Comparison of ENCODE assay signal across 8 cellular contexts in genomic region chr10:97278491-97278989, GRCh38. TPM values are rescaled to one million over a fixed set of nuclear protein-coding genes. Genes with fewer than 3 reads are reported as not detected.
DNase-seq lines count a peak whose midpoint lies in the region; ATAC-seq and TF ChIP-seq lines count a peak whose summit lies in the region.

No MANE protein-coding gene starts in this region.

- H3K4me3 ChIP-seq in fibroblast of mammary gland (ENCODE audit: control insufficient read depth, low read depth, low read length) (no peak overlapping the region), osteoblast (ENCODE audit: insufficient read depth, low read length) (no peak overlapping the region)

- DNase-seq in NCI-H510A treated with DMSO at 0.1 percent for 48 hours (lab: John Stamatoyannopoulos, UW) (peak; percentile 73), NCI-H510A (lab: John Stamatoyannopoulos, UW) (no peak), NCI-H1105 (lab: John Stamatoyannopoulos, UW) (peak; percentile 8), fibroblast of mammary gland (ENCODE audit: low read depth) (peak; percentile 97), osteoblast (ENCODE audit: insufficient read length, low spot score, missing footprints) (no peak)
- no peak for DNase-seq in stimulated activated CD8-positive, alpha-beta memory T cell treated with anti-CD3 and anti-CD28 coated beads, Interleukin-4, amount 100 ng/mL, for 48 hours

- no peaks in the 10 kb centered on the region for H3K27me3 ChIP-seq in osteoblast (ENCODE audit: insufficient read depth, low read length)

- ATAC-seq in SK-N-SH treated with all-trans-retinoic acid at 6 μM for 48 hours (peak; percentile 97), GM19452 (IDR thresholded peaks at IDR 0.05; ENCODE audit: unreplicated experiment) (no peak)

- H3K36me3 ChIP-seq in osteoblast (ENCODE audit: insufficient read depth, low read length), result no peaks in the 10 kb centered on the region

- peak overlapping the region; percentile 54 for H3K27ac ChIP-seq in osteoblast (ENCODE audit: low read depth, low read length)

- H3K4me1 ChIP-seq in osteoblast (ENCODE audit: insufficient read depth, low read length), result peaks cover 24% of the 10 kb centered on the region

- TF ChIP-seq CTCF in fibroblast of mammary gland (conservative IDR thresholded peaks at IDR 0.05; ENCODE audit: control insufficient read depth, insufficient read depth, low read depth, low read length) (peak; percentile 61), osteoblast (IDR thresholded peaks at IDR 0.05; ENCODE audit: extremely low read depth, low read depth, low read length) (peak; percentile 66)

- peak overlapping the region; percentile 60 for H3K4me2 ChIP-seq in osteoblast (ENCODE audit: insufficient read depth, low read length)

- no peak overlapping the region for H2AFZ ChIP-seq in osteoblast (ENCODE audit: low read length)

- peaks cover 20% of the 10 kb centered on the region for H3K79me2 ChIP-seq in osteoblast (ENCODE audit: insufficient read depth, low read length)

- peaks cover 3% of the 10 kb centered on the region for H4K20me1 ChIP-seq in osteoblast (ENCODE audit: insufficient read depth, low read length)

- no peaks in the 10 kb centered on the region for H3K9me3 ChIP-seq in osteoblast (ENCODE audit: low read depth, low read length)

TF ChIP-seq in SK-N-SH treated with all-trans-retinoic acid at 6 μM for 48 hours, 23 proteins besides CTCF, POLR2A, EP300 and RAD21:
- TF ChIP-seq CSRNP3 (CRISPR knock-in tag; IDR thresholded peaks at IDR 0.05) (no peak), TCF4 (CRISPR knock-in tag; IDR thresholded peaks at IDR 0.05; ENCODE audit: borderline replicate concordance) (peak; percentile 46; the same call in 1 of the 2 replicates), ISL1 (CRISPR knock-in tag; IDR thresholded peaks at IDR 0.05) (peak; percentile 73)

RNA-seq across cellular contexts. Expression of gene ARHGAP19, which starts 13.9 kb away (rescaled TPM):
- 7.7 and 8.7 TPM in 2 replicates for total RNA-seq in osteoblast

RNA-seq across cellular contexts. Expression of gene FRAT1, which starts 40.5 kb away (rescaled TPM):
- total RNA-seq in osteoblast, result 3.3 and 3.8 TPM in 2 replicates

RNA-seq across cellular contexts. Expression of gene FRAT2, which starts 56.0 kb away (rescaled TPM):
- total RNA-seq in osteoblast, result 8.0 and 9.4 TPM in 2 replicates

Comparison
In these comparisons a context has a peak if more than half of its experiments do, and no peak if none do; other contexts are left out.
1. DNase-seq: peak in NCI-H510A treated with DMSO at 0.1 percent for 48 hours (single experiment), NCI-H1105 (single experiment) and fibroblast of mammary gland (single experiment); none in NCI-H510A (single experiment), osteoblast (single experiment) and stimulated activated CD8-positive, alpha-beta memory T cell treated with anti-CD3 and anti-CD28 coated beads, Interleukin-4, amount 100 ng/mL, for 48 hours (single experiment).